Comparison of ENCODE assay signal across 10 cellular contexts in the genomic region with DNA sequence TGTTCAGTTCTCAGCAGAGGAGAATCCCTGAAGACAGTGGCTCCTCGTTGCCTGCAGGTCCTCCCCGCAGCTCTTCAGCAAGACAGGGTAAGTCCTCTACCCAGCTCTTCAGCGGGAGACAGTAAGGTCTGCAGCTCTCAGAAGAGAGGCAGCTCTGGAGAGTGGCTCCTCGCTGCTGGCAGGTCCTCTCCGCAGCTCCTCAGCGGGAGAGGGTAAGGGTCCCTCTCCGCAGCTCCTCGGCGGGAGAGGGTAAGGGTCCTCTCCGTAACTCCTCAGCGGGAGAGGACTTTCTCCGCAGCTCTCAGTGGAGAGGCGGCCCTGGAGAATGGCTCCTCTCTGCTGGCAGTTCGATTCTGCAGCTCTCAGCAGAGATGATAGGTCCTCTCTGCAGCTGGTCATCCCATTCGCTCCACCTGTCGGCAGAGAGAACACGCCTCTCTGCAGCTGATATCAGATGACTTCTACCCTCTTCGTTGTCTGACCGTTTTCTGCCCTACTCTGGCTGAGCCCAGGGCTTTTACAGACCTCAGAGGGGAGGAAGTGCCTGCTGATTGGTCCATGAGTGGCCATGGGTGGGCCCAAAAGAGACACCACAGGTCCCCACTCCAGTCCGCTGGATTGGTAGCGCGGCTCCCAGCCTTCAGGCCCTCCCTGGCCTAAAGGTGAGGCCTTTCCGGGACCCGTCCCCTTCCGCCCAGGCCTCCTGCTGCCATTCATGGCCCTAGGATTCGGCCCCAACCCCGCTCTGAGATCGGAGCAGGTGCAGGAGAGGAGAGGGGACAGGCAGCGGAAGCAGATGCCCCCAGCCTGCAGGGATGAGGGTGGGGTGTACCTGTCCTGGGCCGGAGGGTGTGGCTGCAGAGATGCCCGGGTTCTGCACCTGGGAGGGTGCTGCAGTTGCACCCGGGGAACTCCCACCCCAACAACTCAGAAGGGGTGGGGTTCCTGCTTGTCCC. TPM values are rescaled to one million over a fixed set of nuclear protein-coding genes. Genes with fewer than 3 reads are reported as not detected.
DNase-seq lines count a peak whose midpoint lies in the region; ATAC-seq and TF ChIP-seq lines count a peak whose summit lies in the region.
"Had no signal": no experiment of that assay in that cellular context is flagged by ENCODE, and none has a peak within 500 bp of the region (broad histone marks: within the 10 kb centered on the region; RNA-seq: fewer than 3 reads in every experiment).

No MANE protein-coding gene starts in this region.

- WGBS in ovary, 3 donors = 78 to 85% (median 81%) methylated on average over 32 of the region's 32 CpGs

- TF ChIP-seq CTCF in 22Rv1 (IDR thresholded peaks at IDR 0.05) (0 out of 2 replicates have a peak, but pooled peaks have one; percentile 5), gastrocnemius medialis (IDR thresholded peaks at IDR 0.05 in 4 of 5, conservative IDR thresholded peaks at IDR 0.05 in 1 of 5) (no peak), ovary (IDR thresholded peaks at IDR 0.05) (no peak), colonic mucosa (IDR thresholded peaks at IDR 0.05) (no peak)

- H3K36me3 ChIP-seq in HUES48 (ENCODE audit: control insufficient read depth, insufficient read depth, low read length) (no peaks in the 10 kb centered on the region), gastrocnemius medialis (no peaks in the 10 kb centered on the region), ovary (no peaks in the 10 kb centered on the region), colonic mucosa (no peaks in the 10 kb centered on the region)

- peak; percentile 94 to 97 for DNase-seq in SHP77 (lab: John Stamatoyannopoulos, UW)
- no peak for DNase-seq in gastrocnemius medialis
- DNase-seq in ovary = no peak
- no peak for DNase-seq in hypothalamus (lab: John Stamatoyannopoulos, UW)
- no peak for DNase-seq in colonic mucosa
- DNase-seq: foreskin melanocyte, SW 1271 had no signal

- intact Hi-C loops in gastrocnemius medialis (cut with DNase I; ENCODE audit: low total_unique reads) (no loop called here), ovary (cut with DNase I) (no loop called here), colonic mucosa (cut with DNase I) (no loop called here)

- H3K4me1 ChIP-seq in HUES48 (ENCODE audit: control insufficient read depth, insufficient read depth, low read length) (peaks cover 3% of the 10 kb centered on the region; the same call in 1 of the 2 replicates), gastrocnemius medialis (no peaks in the 10 kb centered on the region), ovary (ENCODE audit: insufficient read depth) (peaks cover 2% of the 10 kb centered on the region), colonic mucosa (no peaks in the 10 kb centered on the region)

- in situ Hi-C loops in gastrocnemius medialis (cut with MboI; ENCODE audit: low sequenced_read_pairs in 4 of 4) = no loop called here

- H3K4me3 ChIP-seq in HUES48 (ENCODE audit: low read depth, low read length) (peak overlapping the region; percentile 33; the same call in 1 of the 2 replicates), iPS-18c (ENCODE audit: insufficient read depth, low read depth, low read length) (peak overlapping the region; percentile 61), gastrocnemius medialis (no peak overlapping the region), ovary (no peak overlapping the region), colonic mucosa (no peak overlapping the region)

- H3K27me3 ChIP-seq in HUES48 (ENCODE audit: control insufficient read depth, insufficient read depth, low read length) (no peaks in the 10 kb centered on the region), gastrocnemius medialis (no peaks in the 10 kb centered on the region), ovary (no peaks in the 10 kb centered on the region), colonic mucosa (no peaks in the 10 kb centered on the region)

- H3K9ac ChIP-seq in HUES48 (ENCODE audit: low read depth, low read length) (no peak overlapping the region), colonic mucosa (ENCODE audit: low read depth in 2 of 2, low read length in 2 of 2) (no peak overlapping the region)

- TF ChIP-seq POLR2A in gastrocnemius medialis (IDR thresholded peaks at IDR 0.05) (no peak), ovary (IDR thresholded peaks at IDR 0.05) (no peak)

- H3K27ac ChIP-seq in 22Rv1 = peak overlapping the region; percentile 77
- peak overlapping the region; percentile 10 for H3K27ac ChIP-seq in HUES48 (ENCODE audit: low read depth, low read length)
- no peak overlapping the region for H3K27ac ChIP-seq in gastrocnemius medialis
- H3K27ac ChIP-seq in ovary = no peak overlapping the region
- H3K27ac ChIP-seq in colonic mucosa = no peak overlapping the region

- TF ChIP-seq EP300 in ovary (IDR thresholded peaks at IDR 0.05) = no peak

- no peak for ATAC-seq in gastrocnemius medialis

- H3K9me3 ChIP-seq in HUES48 (ENCODE audit: control insufficient read depth, insufficient read depth, low read length) (no peaks in the 10 kb centered on the region), iPS-18c (ENCODE audit: control insufficient read depth, insufficient read depth, low read length) (no peaks in the 10 kb centered on the region), gastrocnemius medialis (no peaks in the 10 kb centered on the region), ovary (no peaks in the 10 kb centered on the region), colonic mucosa (no peaks in the 10 kb centered on the region)

RNA-seq across cellular contexts. Expression of gene SHCBP1, which starts 11.9 kb away (rescaled TPM):
- total RNA-seq in gastrocnemius medialis (1 to 10 TPM in 1 of 4 donors, under 1 TPM in 1, not detected in 2; 0.13 to 1.3 TPM), ovary (1 to 10 TPM in 3 of 7 donors, under 1 TPM in 4; 0.24 to 3.6 (median 0.56) TPM), colonic mucosa (10 to 100 TPM in 1 of 2 donors, 1 to 10 TPM in 1; 4.6 to 25.1 TPM)
- 1 to 10 TPM in 1 of 2 donors, under 1 TPM in 1; 0.46 to 1.1 TPM for polyA plus RNA-seq in ovary

RNA-seq across cellular contexts. Expression of gene VPS35, which starts 55.9 kb away (rescaled TPM):
- total RNA-seq in gastrocnemius medialis (10 to 100 TPM; 30.0 to 60.1 (median 41.4) TPM), ovary (10 to 100 TPM; 29.2 to 92.0 (median 75.7) TPM), colonic mucosa (100 to 1,000 TPM; 121 to 124 TPM)
- polyA plus RNA-seq in ovary = 10 to 100 TPM; 27.6 to 67.5 TPM

RNA-seq across cellular contexts. Expression of gene ORC6, which starts 56.4 kb away (rescaled TPM):
- total RNA-seq in gastrocnemius medialis (1 to 10 TPM in 3 of 4 donors, under 1 TPM in 1; 0.40 to 5.7 (median 1.2) TPM), ovary (1 to 10 TPM in 4 of 7 donors, under 1 TPM in 3; 0.50 to 2.2 (median 1.6) TPM), colonic mucosa (10 to 100 TPM in 1 of 2 donors, 1 to 10 TPM in 1; 6.8 to 28.4 TPM)
- 1 to 10 TPM; 1.5 to 2.2 TPM for polyA plus RNA-seq in ovary

Comparison
In these comparisons a context has a peak if more than half of its experiments do, and no peak if none do; other contexts are left out.
1. H3K27ac ChIP-seq: peak in 22Rv1 (single experiment) and HUES48 (single experiment); none in gastrocnemius medialis (0 of 4), ovary (0 of 2) and colonic mucosa (single experiment).
2. H3K4me3 ChIP-seq: peak in HUES48 (single experiment) and iPS-18c (single experiment); none in gastrocnemius medialis (0 of 4), ovary (single experiment) and colonic mucosa (single experiment).
3. DNase-seq: peak in SHP77 (2 of 2); none in gastrocnemius medialis (0 of 2), ovary (0 of 5), hypothalamus (0 of 51) and colonic mucosa (single experiment).